In genomic region chr2:191757256-191757655, GRCh38 we compare ENCODE assay signal across 28 cellular contexts.
"Had no signal": no experiment of that assay in that cellular context is flagged by ENCODE, and none has a peak within 500 bp of the region (broad histone marks: within the 10 kb centered on the region; RNA-seq: fewer than 3 reads in every experiment).

No MANE protein-coding gene starts in this region.

- H3K9me3 Mint-ChIP-seq: activated B cell treated with CpG ODN at 0.5 μM for 24 hours; activated CD4-positive, alpha-beta memory T cell treated with anti-CD3 and anti-CD28 coated beads for 36 hours; activated CD4-positive, alpha-beta T cell treated with anti-CD3 and anti-CD28 coated beads, Interleukin-2, amount 10 ng/mL, durations not matched to agents 7 days and 5 days; activated naive CD4-positive, alpha-beta T cell treated with anti-CD3 and anti-CD28 coated beads, Interleukin-2, amount 10 ng/mL, durations not matched to agents 7 days and 5 days; activated naive CD8-positive, alpha-beta T cell treated with anti-CD3 and anti-CD28 coated beads for 36 hours; activated T-cell treated with anti-CD3 and anti-CD28 coated beads, Interleukin-2, amount 50 U/mL, for 4 hours; activated T-helper 2 cell treated with anti-CD3 and anti-CD28 coated beads, Interferon-gamma antibody, Interleukin-2, Interleukin-4, amounts not matched to agents 10 μg/mL and 5 μg/mL and 100 μg/mL, durations not matched to agents 14 hours and 24 hours and 36 hours; IgD-negative memory B cell; T-cell had no signal

- DNase-seq: activated B cell treated with CpG ODN at 0.5 μM for 24 hours; activated CD4-positive, alpha-beta memory T cell treated with anti-CD3 and anti-CD28 coated beads for 36 hours; activated CD4-positive, alpha-beta T cell treated with anti-CD3 and anti-CD28 coated beads for 1 hour; activated CD4-positive, alpha-beta T cell treated with anti-CD3 and anti-CD28 coated beads, Interleukin-2, amount 10 ng/mL, durations not matched to agents 7 days and 5 days; activated CD8-positive, alpha-beta memory T cell treated with anti-CD3 and anti-CD28 coated beads for 24 hours; activated gamma-delta T cell treated with Interleukin-2 at 50 U/mL for 16 hours; activated naive CD4-positive, alpha-beta T cell treated with anti-CD3 and anti-CD28 coated beads, Interleukin-2, amount 10 ng/mL, durations not matched to agents 7 days and 5 days; activated naive CD8-positive, alpha-beta T cell treated with anti-CD3 and anti-CD28 coated beads for 36 hours; activated T-cell treated with anti-CD3 and anti-CD28 coated beads, Interleukin-2, amount 50 U/mL, for 4 hours; adrenal gland; aorta; caudate nucleus; MM.1S; NCI-H1105; NCI-H1436; NCI-H187 treated with DMSO at 0.1 percent for 48 hours; NCI-H2107; NCI-H524 treated with DMSO at 0.1 percent for 48 hours; NCI-H748 treated with DMSO at 0.1 percent for 48 hours; SIG-M5; T-cell; T-helper 2 cell; T1000 had no signal

- ATAC-seq: activated T-cell treated with anti-CD3 and anti-CD28 coated beads, Interleukin-2, amount 50 U/mL, for 4 hours; T-cell had no signal

- H3K4me3 ChIP-seq: adrenal gland, breast epithelium, SK-N-MC had no signal

- H3K27ac ChIP-seq: adrenal gland, breast epithelium, SK-N-MC had no signal

- H3K4me3 Mint-ChIP-seq: activated B cell treated with CpG ODN at 0.5 μM for 24 hours; activated CD4-positive, alpha-beta memory T cell treated with anti-CD3 and anti-CD28 coated beads for 36 hours; activated CD4-positive, alpha-beta T cell treated with anti-CD3 and anti-CD28 coated beads, Interleukin-2, amount 10 ng/mL, durations not matched to agents 7 days and 5 days; activated naive CD4-positive, alpha-beta T cell treated with anti-CD3 and anti-CD28 coated beads, Interleukin-2, amount 10 ng/mL, durations not matched to agents 7 days and 5 days; activated naive CD8-positive, alpha-beta T cell treated with anti-CD3 and anti-CD28 coated beads for 36 hours; activated T-cell treated with anti-CD3 and anti-CD28 coated beads, Interleukin-2, amount 50 U/mL, for 4 hours; IgD-negative memory B cell; T-cell had no signal

- H3K27ac Mint-ChIP-seq: activated B cell treated with CpG ODN at 0.5 μM for 24 hours; activated CD4-positive, alpha-beta memory T cell treated with anti-CD3 and anti-CD28 coated beads for 36 hours; activated CD4-positive, alpha-beta T cell treated with anti-CD3 and anti-CD28 coated beads, Interleukin-2, amount 10 ng/mL, durations not matched to agents 7 days and 5 days; activated naive CD4-positive, alpha-beta T cell treated with anti-CD3 and anti-CD28 coated beads, Interleukin-2, amount 10 ng/mL, durations not matched to agents 7 days and 5 days; activated naive CD8-positive, alpha-beta T cell treated with anti-CD3 and anti-CD28 coated beads for 36 hours; activated T-helper 2 cell treated with anti-CD3 and anti-CD28 coated beads, Interferon-gamma antibody, Interleukin-2, Interleukin-4, amounts not matched to agents 10 μg/mL and 5 μg/mL and 100 μg/mL, durations not matched to agents 14 hours and 24 hours and 36 hours; IgD-negative memory B cell; T-cell had no signal

- H3K4me1 Mint-ChIP-seq: activated naive CD4-positive, alpha-beta T cell treated with anti-CD3 and anti-CD28 coated beads, Interleukin-2, amount 10 ng/mL, durations not matched to agents 7 days and 5 days had no signal

- H3K9me3 ChIP-seq: adrenal gland, breast epithelium had no signal

- H3K4me1 ChIP-seq: adrenal gland, breast epithelium had no signal

- H3K27me3 Mint-ChIP-seq: activated B cell treated with CpG ODN at 0.5 μM for 24 hours had no signal

- FAIRE-seq: TTC549 had no signal

- H3K36me3 Mint-ChIP-seq: activated CD4-positive, alpha-beta memory T cell treated with anti-CD3 and anti-CD28 coated beads for 36 hours; activated naive CD4-positive, alpha-beta T cell treated with anti-CD3 and anti-CD28 coated beads, Interleukin-2, amount 10 ng/mL, durations not matched to agents 7 days and 5 days; activated naive CD8-positive, alpha-beta T cell treated with anti-CD3 and anti-CD28 coated beads for 36 hours; IgD-negative memory B cell; T-cell had no signal

- H3K27me3 ChIP-seq: adrenal gland, breast epithelium had no signal
